11 cellular contexts compared by ENCODE assay signal in genomic region chr6:132392792-132393191, GRCh38. TPM values are rescaled to one million over a fixed set of nuclear protein-coding genes. Genes with fewer than 3 reads are reported as not detected.
DNase-seq lines count a peak whose midpoint lies in the region; ATAC-seq and TF ChIP-seq lines count a peak whose summit lies in the region.
"Had no signal": no experiment of that assay in that cellular context is flagged by ENCODE, and none has a peak within 500 bp of the region (broad histone marks: within the 10 kb centered on the region; RNA-seq: fewer than 3 reads in every experiment).

No MANE protein-coding gene starts in this region.

- H3K27me3 Mint-ChIP-seq in MCF 10A (ENCODE audit: insufficient read depth, unreplicated experiment): no peaks in the 10 kb centered on the region

- H3K4me3 Mint-ChIP-seq in MCF 10A (ENCODE audit: unreplicated experiment): no peak overlapping the region
- H3K4me3 Mint-ChIP-seq: dendritic cell treated with granulocyte-macrophage colony-stimulating factor and Interleukin-4, amounts not matched to agents 40 ng/mL and 50 ng/mL, for 4 days had no signal

- no peaks in the 10 kb centered on the region for H3K27me3 ChIP-seq in breast epithelium
- no peaks in the 10 kb centered on the region for H3K27me3 ChIP-seq in foreskin keratinocyte
- no peaks in the 10 kb centered on the region for H3K27me3 ChIP-seq in vagina
- no peaks in the 10 kb centered on the region for H3K27me3 ChIP-seq in smooth muscle cell (ENCODE audit: low read depth)

- no peak for ATAC-seq in foreskin keratinocyte

- peak; percentile 35 for DNase-seq in MCF 10A (ENCODE audit: unreplicated experiment)
- DNase-seq in breast epithelium (ENCODE audit: low spot score in 2 of 2): no peak
- DNase-seq in SK-MEL-5 (ENCODE audit: low read depth, low spot score): peak; percentile 20
- DNase-seq in foreskin keratinocyte: peak in 1 of 2 donors; percentile 52
- DNase-seq in vagina (ENCODE audit: extremely low spot score in 2 of 2): no peak
- DNase-seq in smooth muscle cell (lab: John Stamatoyannopoulos, UW; ENCODE audit: unreplicated experiment): no peak
- no peak for DNase-seq in activated naive CD4-positive, alpha-beta T cell (lab: John Stamatoyannopoulos, UW)
- no peak for DNase-seq in UCSD-AML1 (lab: John Stamatoyannopoulos, UW; ENCODE audit: unreplicated experiment)
- DNase-seq: KG1, lower lobe of right lung had no signal

- H3K27ac ChIP-seq in breast epithelium: no peak overlapping the region
- H3K27ac ChIP-seq in foreskin keratinocyte: no peak overlapping the region
- peak overlapping the region; percentile 55 for H3K27ac ChIP-seq in vagina
- H3K27ac ChIP-seq in smooth muscle cell (ENCODE audit: low read depth): no peak overlapping the region
- H3K27ac ChIP-seq: lower lobe of right lung had no signal

- POLR2A ChIA-PET in MCF 10A (lab: Yijun Ruan, JAX): no interaction called here

- peaks cover 27% of the 10 kb centered on the region for H3K4me1 Mint-ChIP-seq in MCF 10A (ENCODE audit: insufficient read depth, unreplicated experiment)

- no peak overlapping the region for H3K27ac Mint-ChIP-seq in MCF 10A (ENCODE audit: low read depth, unreplicated experiment)
- H3K27ac Mint-ChIP-seq: dendritic cell treated with granulocyte-macrophage colony-stimulating factor and Interleukin-4, amounts not matched to agents 40 ng/mL and 50 ng/mL, for 4 days had no signal

- no peaks in the 10 kb centered on the region for H4K20me1 ChIP-seq in smooth muscle cell (ENCODE audit: low read depth)

- no TSS peak for BruUV-seq in MCF 10A (replicated peaks; lab: Mats Ljungman, UMichigan)

- H3K4me1 ChIP-seq in breast epithelium: no peaks in the 10 kb centered on the region
- peaks cover 6% of the 10 kb centered on the region for H3K4me1 ChIP-seq in foreskin keratinocyte
- H3K4me1 ChIP-seq in vagina: no peaks in the 10 kb centered on the region
- H3K4me1 ChIP-seq in smooth muscle cell (ENCODE audit: low read depth): no peaks in the 10 kb centered on the region
- H3K4me1 ChIP-seq: lower lobe of right lung had no signal

- H2AFZ ChIP-seq in smooth muscle cell (ENCODE audit: low read depth): no peak overlapping the region

- H3K9ac ChIP-seq in smooth muscle cell (ENCODE audit: low read depth): no peak overlapping the region

- no peaks in the 10 kb centered on the region for H3K79me2 ChIP-seq in smooth muscle cell (ENCODE audit: low read depth)

- in situ Hi-C loops in SK-MEL-5 (cut with HindIII; ENCODE audit: low pct_unique_long_range_greater_than_20kb, low sequenced_read_pairs): no loop called here

- no peaks in the 10 kb centered on the region for H3K36me3 Mint-ChIP-seq in MCF 10A (ENCODE audit: insufficient read depth, unreplicated experiment)

- H3K4me2 ChIP-seq in smooth muscle cell: no peak overlapping the region

- TF ChIP-seq POLR2A in breast epithelium (IDR thresholded peaks at IDR 0.05) (no peak), vagina (IDR thresholded peaks at IDR 0.05) (no peak)

- CTCF ChIA-PET in MCF 10A (lab: Yijun Ruan, JAX): interaction anchor here (0.6 to 2.9 kb wide), 13 partner anchors 11 to 1996 kb away, joined by 3 to 28 read pairs (median 4); no protein-coding TSS in a partner anchor

- H3F3A ChIP-seq in smooth muscle cell (ENCODE audit: low read depth): no peaks in the 10 kb centered on the region

- TF ChIP-seq CTCF in MCF 10A (IDR thresholded peaks at IDR 0.05; ENCODE audit: unreplicated experiment) (peak; percentile 27), breast epithelium (IDR thresholded peaks at IDR 0.05) (no peak), foreskin keratinocyte (conservative IDR thresholded peaks at IDR 0.05) (peak; percentile 64), vagina (IDR thresholded peaks at IDR 0.05) (no peak), smooth muscle cell (IDR thresholded peaks at IDR 0.05; ENCODE audit: borderline replicate concordance, insufficient read depth, poor library complexity, severe bottlenecking) (no peak)

- intact Hi-C loops in MCF 10A (cut with micrococcal nuclease): loop anchor here (1.0 to 10.0 kb wide), 2 partner anchors 92 kb away; no protein-coding TSS in a partner anchor
- intact Hi-C loops in breast epithelium (cut with DNase I; ENCODE audit: low total_unique reads): loop anchor here (10.0 kb wide), 1 partner anchor 1568 kb away; the partner anchor contains the start of gene SMLR1
- intact Hi-C loops in vagina (cut with DNase I): no loop called here

- H3K9me3 ChIP-seq in breast epithelium: peaks cover 0 to 8% of the 10 kb centered on the region in 2 donors
- no peaks in the 10 kb centered on the region for H3K9me3 ChIP-seq in vagina
- peaks cover 6% of the 10 kb centered on the region for H3K9me3 ChIP-seq in smooth muscle cell (replicated peaks; ENCODE audit: low read depth)

- 100% methylated on average over 2 of the region's 2 CpGs for WGBS in smooth muscle cell (ENCODE audit: low lambda C conversion rate)

- H3K36me3 ChIP-seq in breast epithelium (no peaks in the 10 kb centered on the region), vagina (no peaks in the 10 kb centered on the region), smooth muscle cell (ENCODE audit: low read depth) (no peaks in the 10 kb centered on the region)
- H3K36me3 ChIP-seq: lower lobe of right lung had no signal

- peaks cover 16% of the 10 kb centered on the region for H3K9me3 Mint-ChIP-seq in MCF 10A (ENCODE audit: unreplicated experiment)

- H3K4me3 ChIP-seq in breast epithelium: no peak overlapping the region
- H3K4me3 ChIP-seq in vagina: no peak overlapping the region
- H3K4me3 ChIP-seq in smooth muscle cell: no peak overlapping the region
- H3K4me3 ChIP-seq: lower lobe of right lung had no signal

RNA-seq across cellular contexts. Expression of gene MOXD1, which starts 8.5 kb away (rescaled TPM):
- 0.09 TPM in 1 of 2 replicates, not detected in the other for total RNA-seq in MCF 10A (2022)
- 1 to 10 TPM; 1.8 to 2.9 (median 1.9) TPM for total RNA-seq in breast epithelium
- 17.2 and 17.6 TPM in 2 replicates for total RNA-seq in SK-MEL-5 (2014; rRNA removed; shearing (Covaris generic))
- polyA plus RNA-seq in SK-MEL-5 (2015; cell fraction: cytosol; rRNA removed): 18.5 and 21.8 TPM in 2 replicates
- 6.2 and 7.7 TPM in 2 replicates for polyA plus RNA-seq in SK-MEL-5 (2015; cell fraction: nucleus; rRNA removed)
- 1.6 and 4.0 TPM in 2 replicates for total RNA-seq in foreskin keratinocyte
- 1.4 and 2.5 TPM in 2 replicates for polyA plus RNA-seq in foreskin keratinocyte
- 16.0 TPM for total RNA-seq in vagina
- 12.4 and 17.1 TPM in 2 replicates for total RNA-seq in smooth muscle cell
- 15.6 and 19.4 TPM in 2 replicates for polyA plus RNA-seq in smooth muscle cell

Comparison
In these comparisons a context has a peak if more than half of its experiments do, and no peak if none do; other contexts are left out.
1. DNase-seq: peak in MCF 10A (single experiment) and SK-MEL-5 (single experiment); none in breast epithelium (0 of 2), vagina (0 of 2), smooth muscle cell (single experiment), activated naive CD4-positive, alpha-beta T cell (0 of 4) and UCSD-AML1 (single experiment).
2. CTCF ChIP-seq: peak in MCF 10A (single experiment) and foreskin keratinocyte (single experiment); none in breast epithelium (0 of 3), vagina (0 of 3) and smooth muscle cell (single experiment).